ENCODE assay signal across 1 cellular context in the genomic region with DNA sequence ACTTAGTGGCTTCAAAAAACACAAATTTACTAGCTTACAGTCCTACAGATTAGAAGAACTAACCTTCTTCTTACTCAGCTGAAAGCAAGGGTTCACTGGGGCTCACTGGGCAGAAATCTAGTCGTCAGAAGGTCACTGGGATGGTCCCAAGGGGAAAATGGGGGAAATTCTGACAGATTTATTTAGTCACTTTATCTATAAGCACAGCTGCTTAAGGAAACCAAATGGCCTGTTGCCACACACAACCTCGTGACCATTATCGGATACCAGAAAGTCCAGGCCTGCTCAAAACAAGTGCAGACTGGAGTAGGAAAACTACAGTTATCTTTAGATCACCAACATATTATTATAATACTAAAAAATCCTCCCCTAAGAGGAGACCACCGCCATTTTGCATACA.
TF ChIP-seq lines count a peak whose summit lies in the region.

No MANE protein-coding gene starts in this region.

TF ChIP-seq in K562, 482 proteins besides CTCF, POLR2A, EP300 and RAD21 (continued from another document and continues in another):
- TF ChIP-seq, protein P1, sequence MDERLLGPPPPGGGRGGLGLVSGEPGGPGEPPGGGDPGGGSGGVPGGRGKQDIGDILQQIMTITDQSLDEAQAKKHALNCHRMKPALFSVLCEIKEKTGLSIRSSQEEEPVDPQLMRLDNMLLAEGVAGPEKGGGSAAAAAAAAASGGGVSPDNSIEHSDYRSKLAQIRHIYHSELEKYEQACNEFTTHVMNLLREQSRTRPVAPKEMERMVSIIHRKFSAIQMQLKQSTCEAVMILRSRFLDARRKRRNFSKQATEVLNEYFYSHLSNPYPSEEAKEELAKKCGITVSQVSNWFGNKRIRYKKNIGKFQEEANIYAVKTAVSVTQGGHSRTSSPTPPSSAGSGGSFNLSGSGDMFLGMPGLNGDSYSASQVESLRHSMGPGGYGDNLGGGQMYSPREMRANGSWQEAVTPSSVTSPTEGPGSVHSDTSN (CRISPR knock-in tag; IDR thresholded peaks at IDR 0.05; ENCODE audit: low read depth) = no peak
- TF ChIP-seq, protein P1 (tag; conservative IDR thresholded peaks at IDR 0.05; ENCODE audit: low read depth) = peak; percentile 93
- TF ChIP-seq ESRRA (IDR thresholded peaks at IDR 0.05; ENCODE audit: borderline replicate concordance, low read depth) (peak; percentile 47; the same call in 1 of the 2 replicates), FOXJ2 (tag; IDR thresholded peaks at IDR 0.05) (no peak), SETDB1 (IDR thresholded peaks at IDR 0.05; ENCODE audit: low read length) (no peak), ZBTB11 (CRISPR knock-in tag; IDR thresholded peaks at IDR 0.05) (peak in 1 of 3 experiments; percentile 44; a peak in 1 of 6 replicates), CSDE1 (IDR thresholded peaks at IDR 0.05) (no peak), IRF2 (CRISPR knock-in tag; IDR thresholded peaks at IDR 0.05) (no peak), MTA2 (IDR thresholded peaks at IDR 0.05; ENCODE audit: low read depth) (peak; percentile 72), SOX6 (IDR thresholded peaks at IDR 0.05) (0 out of 2 replicates have a peak, but pooled peaks have one; percentile 33), ZNF57 (CRISPR knock-in tag; IDR thresholded peaks at IDR 0.05) (no peak), CBFA2T2 (conservative IDR thresholded peaks at IDR 0.05) (peak; percentile 79), NR2F6 (CRISPR knock-in tag; IDR thresholded peaks at IDR 0.05) (no peak), XRCC5 (IDR thresholded peaks at IDR 0.05; ENCODE audit: low read depth, low read length) (no peak), ZKSCAN8 (CRISPR knock-in tag; IDR thresholded peaks at IDR 0.05) (0 out of 2 replicates have a peak, but pooled peaks have one; percentile 47), SNIP1 (IDR thresholded peaks at IDR 0.05; ENCODE audit: low read depth) (no peak), JUN (IDR thresholded peaks at IDR 0.05; ENCODE audit: borderline replicate concordance, low read depth, low read length) (no peak), JUN (CRISPR knock-in tag; IDR thresholded peaks at IDR 0.05; ENCODE audit: borderline replicate concordance) (no peak), BHLHE40 (IDR thresholded peaks at IDR 0.05; ENCODE audit: low read length) (peak; percentile 59; the same call in 1 of the 2 replicates), DMBX1 (CRISPR knock-in tag; IDR thresholded peaks at IDR 0.05; ENCODE audit: borderline replicate concordance) (peak; percentile 40; the same call in 1 of the 2 replicates), CEBPG (CRISPR knock-in tag; IDR thresholded peaks at IDR 0.05) (no peak), CEBPG (tag; conservative IDR thresholded peaks at IDR 0.05 in 1 of 2, IDR thresholded peaks at IDR 0.05 in 1 of 2) (peak in 1 of 2 experiments; percentile 58; a peak in 2 of 4 replicates), FOXK1 (CRISPR knock-in tag; IDR thresholded peaks at IDR 0.05; ENCODE audit: borderline replicate concordance) (no peak), TOE1 (IDR thresholded peaks at IDR 0.05; ENCODE audit: borderline replicate concordance) (peak; percentile 74; the same call in 1 of the 2 replicates), TOE1 (CRISPR knock-in tag; IDR thresholded peaks at IDR 0.05; ENCODE audit: borderline replicate concordance, low read depth) (no peak), ARHGAP35 (IDR thresholded peaks at IDR 0.05; ENCODE audit: partially characterized antibody) (no peak), STAT5A (IDR thresholded peaks at IDR 0.05; ENCODE audit: borderline replicate concordance, low read length) (peak; percentile 42; the same call in 1 of the 2 replicates), KLF1 (tag; IDR thresholded peaks at IDR 0.05) (no peak), CBX3 (IDR thresholded peaks at IDR 0.05; ENCODE audit: borderline replicate concordance in 1 of 2, low read length in 2 of 2) (no peak), TRIM24 (IDR thresholded peaks at IDR 0.05) (peak; percentile 22 to 40; a peak in 1 of 4 replicates), ZBTB1 (CRISPR knock-in tag; IDR thresholded peaks at IDR 0.05; ENCODE audit: borderline replicate concordance, low read depth) (no peak), CHCHD3 (CRISPR knock-in tag; IDR thresholded peaks at IDR 0.05) (no peak), TAL1 (IDR thresholded peaks at IDR 0.05) (peak; percentile 81), PKNOX1 (IDR thresholded peaks at IDR 0.05) (peak; percentile 29; the same call in 1 of the 2 replicates), CBFA2T3 (IDR thresholded peaks at IDR 0.05) (peak; percentile 84), NCOR1 (IDR thresholded peaks at IDR 0.05) (peak; percentile 64), TAF7 (tag; IDR thresholded peaks at IDR 0.05) (no peak), POLR3A (IDR thresholded peaks at IDR 0.05; ENCODE audit: borderline replicate concordance, extremely low read depth, insufficient read depth, insufficient read length) (no peak), TFE3 (CRISPR knock-in tag; IDR thresholded peaks at IDR 0.05) (peak; percentile 87), MEIS2 (IDR thresholded peaks at IDR 0.05; ENCODE audit: partially characterized antibody) (peak; percentile 91), HNRNPLL (IDR thresholded peaks at IDR 0.05; ENCODE audit: low read depth, low read length, poor library complexity, severe bottlenecking) (no peak), NFIC (IDR thresholded peaks at IDR 0.05) (peak; percentile 49), TEAD1 (CRISPR knock-in tag; IDR thresholded peaks at IDR 0.05) (peak in 1 of 2 experiments; percentile 29; a peak in 1 of 4 replicates), ARID1B (IDR thresholded peaks at IDR 0.05) (peak; percentile 84), ZNF778 (CRISPR knock-in tag; IDR thresholded peaks at IDR 0.05) (no peak), ZNF3 (CRISPR knock-in tag; IDR thresholded peaks at IDR 0.05) (no peak)
- TF ChIP-seq, protein P2, sequence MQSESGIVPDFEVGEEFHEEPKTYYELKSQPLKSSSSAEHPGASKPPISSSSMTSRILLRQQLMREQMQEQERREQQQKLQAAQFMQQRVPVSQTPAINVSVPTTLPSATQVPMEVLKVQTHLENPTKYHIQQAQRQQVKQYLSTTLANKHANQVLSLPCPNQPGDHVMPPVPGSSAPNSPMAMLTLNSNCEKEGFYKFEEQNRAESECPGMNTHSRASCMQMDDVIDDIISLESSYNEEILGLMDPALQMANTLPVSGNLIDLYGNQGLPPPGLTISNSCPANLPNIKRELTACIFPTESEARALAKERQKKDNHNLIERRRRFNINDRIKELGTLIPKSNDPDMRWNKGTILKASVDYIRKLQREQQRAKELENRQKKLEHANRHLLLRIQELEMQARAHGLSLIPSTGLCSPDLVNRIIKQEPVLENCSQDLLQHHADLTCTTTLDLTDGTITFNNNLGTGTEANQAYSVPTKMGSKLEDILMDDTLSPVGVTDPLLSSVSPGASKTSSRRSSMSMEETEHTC (IDR thresholded peaks at IDR 0.05) = 0 out of 2 replicates have a peak, but pooled peaks have one; percentile 24
- TF ChIP-seq, protein P3, sequence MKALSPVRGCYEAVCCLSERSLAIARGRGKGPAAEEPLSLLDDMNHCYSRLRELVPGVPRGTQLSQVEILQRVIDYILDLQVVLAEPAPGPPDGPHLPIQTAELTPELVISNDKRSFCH (CRISPR knock-in tag; IDR thresholded peaks at IDR 0.05) = no peak
- TF ChIP-seq, protein P3 (tag; IDR thresholded peaks at IDR 0.05) = no peak
- TF ChIP-seq, protein P4, sequence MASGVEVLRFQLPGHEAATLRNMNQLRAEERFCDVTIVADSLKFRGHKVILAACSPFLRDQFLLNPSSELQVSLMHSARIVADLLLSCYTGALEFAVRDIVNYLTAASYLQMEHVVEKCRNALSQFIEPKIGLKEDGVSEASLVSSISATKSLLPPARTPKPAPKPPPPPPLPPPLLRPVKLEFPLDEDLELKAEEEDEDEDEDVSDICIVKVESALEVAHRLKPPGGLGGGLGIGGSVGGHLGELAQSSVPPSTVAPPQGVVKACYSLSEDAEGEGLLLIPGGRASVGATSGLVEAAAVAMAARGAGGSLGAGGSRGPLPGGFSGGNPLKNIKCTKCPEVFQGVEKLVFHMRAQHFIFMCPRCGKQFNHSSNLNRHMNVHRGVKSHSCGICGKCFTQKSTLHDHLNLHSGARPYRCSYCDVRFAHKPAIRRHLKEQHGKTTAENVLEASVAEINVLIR (CRISPR knock-in tag; IDR thresholded peaks at IDR 0.05) = peak; percentile 24; the same call in 1 of the 2 replicates
- TF ChIP-seq, protein P5, sequence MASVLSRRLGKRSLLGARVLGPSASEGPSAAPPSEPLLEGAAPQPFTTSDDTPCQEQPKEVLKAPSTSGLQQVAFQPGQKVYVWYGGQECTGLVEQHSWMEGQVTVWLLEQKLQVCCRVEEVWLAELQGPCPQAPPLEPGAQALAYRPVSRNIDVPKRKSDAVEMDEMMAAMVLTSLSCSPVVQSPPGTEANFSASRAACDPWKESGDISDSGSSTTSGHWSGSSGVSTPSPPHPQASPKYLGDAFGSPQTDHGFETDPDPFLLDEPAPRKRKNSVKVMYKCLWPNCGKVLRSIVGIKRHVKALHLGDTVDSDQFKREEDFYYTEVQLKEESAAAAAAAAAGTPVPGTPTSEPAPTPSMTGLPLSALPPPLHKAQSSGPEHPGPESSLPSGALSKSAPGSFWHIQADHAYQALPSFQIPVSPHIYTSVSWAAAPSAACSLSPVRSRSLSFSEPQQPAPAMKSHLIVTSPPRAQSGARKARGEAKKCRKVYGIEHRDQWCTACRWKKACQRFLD (CRISPR knock-in tag; IDR thresholded peaks at IDR 0.05) = no peak
- TF ChIP-seq, protein P6, sequence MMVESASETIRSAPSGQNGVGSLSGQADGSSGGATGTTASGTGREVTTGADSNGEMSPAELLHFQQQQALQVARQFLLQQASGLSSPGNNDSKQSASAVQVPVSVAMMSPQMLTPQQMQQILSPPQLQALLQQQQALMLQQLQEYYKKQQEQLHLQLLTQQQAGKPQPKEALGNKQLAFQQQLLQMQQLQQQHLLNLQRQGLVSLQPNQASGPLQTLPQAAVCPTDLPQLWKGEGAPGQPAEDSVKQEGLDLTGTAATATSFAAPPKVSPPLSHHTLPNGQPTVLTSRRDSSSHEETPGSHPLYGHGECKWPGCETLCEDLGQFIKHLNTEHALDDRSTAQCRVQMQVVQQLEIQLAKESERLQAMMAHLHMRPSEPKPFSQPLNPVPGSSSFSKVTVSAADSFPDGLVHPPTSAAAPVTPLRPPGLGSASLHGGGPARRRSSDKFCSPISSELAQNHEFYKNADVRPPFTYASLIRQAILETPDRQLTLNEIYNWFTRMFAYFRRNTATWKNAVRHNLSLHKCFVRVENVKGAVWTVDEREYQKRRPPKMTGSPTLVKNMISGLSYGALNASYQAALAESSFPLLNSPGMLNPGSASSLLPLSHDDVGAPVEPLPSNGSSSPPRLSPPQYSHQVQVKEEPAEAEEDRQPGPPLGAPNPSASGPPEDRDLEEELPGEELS (CRISPR knock-in tag; IDR thresholded peaks at IDR 0.05; ENCODE audit: borderline replicate concordance) = no peak
- TF ChIP-seq, protein P7, sequence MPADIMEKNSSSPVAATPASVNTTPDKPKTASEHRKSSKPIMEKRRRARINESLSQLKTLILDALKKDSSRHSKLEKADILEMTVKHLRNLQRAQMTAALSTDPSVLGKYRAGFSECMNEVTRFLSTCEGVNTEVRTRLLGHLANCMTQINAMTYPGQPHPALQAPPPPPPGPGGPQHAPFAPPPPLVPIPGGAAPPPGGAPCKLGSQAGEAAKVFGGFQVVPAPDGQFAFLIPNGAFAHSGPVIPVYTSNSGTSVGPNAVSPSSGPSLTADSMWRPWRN (IDR thresholded peaks at IDR 0.05; ENCODE audit: low read depth) = peak; percentile 83
